26 cellular contexts compared by ENCODE assay signal in the genomic region with DNA sequence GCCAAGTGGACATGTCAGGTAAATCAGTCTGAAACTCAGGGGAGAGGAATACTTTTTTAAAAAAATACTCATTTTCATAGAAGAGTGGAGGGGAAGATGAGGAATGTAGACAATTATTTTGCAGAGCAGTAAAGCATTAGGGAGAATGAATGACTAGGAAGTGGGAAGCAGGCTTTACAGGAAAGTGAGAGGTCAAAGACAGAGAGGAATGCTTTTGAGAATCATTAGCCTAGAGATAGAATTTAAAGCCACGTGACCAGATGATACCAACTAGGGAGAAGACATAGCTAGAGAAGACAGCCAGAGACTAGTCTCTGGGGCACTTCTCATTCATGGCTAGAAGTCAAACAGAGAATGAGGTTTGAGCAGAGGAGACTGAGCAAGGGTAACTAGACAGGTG.
"Had no signal": no experiment of that assay in that cellular context is flagged by ENCODE, and none has a peak within 500 bp of the region (broad histone marks: within the 10 kb centered on the region; RNA-seq: fewer than 3 reads in every experiment).

No MANE protein-coding gene starts in this region.

- H3K4me3 ChIP-seq: heart left ventricle, left lung, lower lobe of right lung, mucosa of descending colon, thoracic aorta, uterus had no signal

- H3K27me3 ChIP-seq: brain microvascular endothelial cell, heart left ventricle, left lung, uterus had no signal

- H3K9me3 Mint-ChIP-seq: nephron; stimulated activated effector memory CD8-positive, alpha-beta T cell treated with anti-CD3 and anti-CD28 coated beads, Interleukin-12 subunit alpha, Interleukin-12 subunit beta, amount 100 ng/mL, for 72 hours; stimulated activated naive CD8-positive, alpha-beta T cell treated with anti-CD3 and anti-CD28 coated beads, Interleukin-15, Interleukin-2, amounts not matched to agents 100 ng/mL and 50 ng/mL, for 24 hours had no signal

- H3K27ac Mint-ChIP-seq: activated naive CD8-positive, alpha-beta T cell; progenitor cell of endocrine pancreas; stimulated activated effector memory CD8-positive, alpha-beta T cell treated with anti-CD3 and anti-CD28 coated beads, Interleukin-12 subunit alpha, Interleukin-12 subunit beta, amount 100 ng/mL, for 72 hours; stimulated activated naive CD8-positive, alpha-beta T cell treated with anti-CD3 and anti-CD28 coated beads, Interleukin-15, Interleukin-2, amounts not matched to agents 100 ng/mL and 50 ng/mL, for 24 hours; type B pancreatic cell had no signal

- H3K4me3 Mint-ChIP-seq: activated naive CD8-positive, alpha-beta T cell; nephron; stimulated activated effector memory CD8-positive, alpha-beta T cell treated with anti-CD3 and anti-CD28 coated beads, Interleukin-12 subunit alpha, Interleukin-12 subunit beta, amount 100 ng/mL, for 72 hours; stimulated activated naive CD8-positive, alpha-beta T cell treated with anti-CD3 and anti-CD28 coated beads, Interleukin-15, Interleukin-2, amounts not matched to agents 100 ng/mL and 50 ng/mL, for 24 hours; type B pancreatic cell had no signal

- H3K36me3 ChIP-seq: lower lobe of right lung, thoracic aorta, uterus had no signal

- H3K9me3 ChIP-seq: heart left ventricle, left lung, lower lobe of right lung, mucosa of descending colon, thoracic aorta, uterus had no signal

- H3K4me1 ChIP-seq: heart left ventricle, left lung, lower lobe of right lung, uterus had no signal

- DNase-seq: activated CD4-positive, alpha-beta T cell treated with anti-CD3 and anti-CD28 coated beads for 4 hours; activated CD4-positive, alpha-beta T cell treated with anti-CD3 and anti-CD28 coated beads, Interleukin-2, amount 50 U/mL, for 4 hours; activated CD4-positive, CD25-positive, alpha-beta regulatory T cell; activated effector memory CD4-positive, alpha-beta T cell treated with Interleukin-2 at 50 U/mL for 16 hours; activated naive CD4-positive, alpha-beta T cell treated with Interleukin-2 at 50 U/mL for 16 hours; anterior cingulate cortex; brain microvascular endothelial cell; foreskin fibroblast; heart left ventricle; left lung; lower lobe of right lung; mesendoderm; mucosa of descending colon; retina; small intestine; stimulated activated CD4-positive, alpha-beta T cell treated with anti-CD3 and anti-CD28 coated beads, Interleukin-4, amount 100 ng/mL, for 24 hours; uterus had no signal

- ATAC-seq: esophagus mucosa; heart left ventricle; left lung; lower lobe of right lung; mucosa of descending colon; sciatic nerve; stimulated activated effector memory CD8-positive, alpha-beta T cell treated with anti-CD3 and anti-CD28 coated beads, Interleukin-12 subunit alpha, Interleukin-12 subunit beta, amount 100 ng/mL, for 72 hours had no signal

- H3K27ac ChIP-seq: brain microvascular endothelial cell, heart left ventricle, left lung, lower lobe of right lung, thoracic aorta, uterus had no signal

- H3K4me1 Mint-ChIP-seq: stimulated activated effector memory CD8-positive, alpha-beta T cell treated with anti-CD3 and anti-CD28 coated beads, Interleukin-12 subunit alpha, Interleukin-12 subunit beta, amount 100 ng/mL, for 72 hours had no signal

- H3K27me3 Mint-ChIP-seq: activated naive CD8-positive, alpha-beta T cell; progenitor cell of endocrine pancreas; stimulated activated naive CD8-positive, alpha-beta T cell treated with anti-CD3 and anti-CD28 coated beads, Interleukin-15, Interleukin-2, amounts not matched to agents 100 ng/mL and 50 ng/mL, for 24 hours; type B pancreatic cell had no signal
